30 cellular contexts compared by ENCODE assay signal in genomic region chr7:24857623-24858022, GRCh38.
"Had no signal": no experiment of that assay in that cellular context is flagged by ENCODE, and none has a peak within 500 bp of the region (broad histone marks: within the 10 kb centered on the region; RNA-seq: fewer than 3 reads in every experiment).

No MANE protein-coding gene starts in this region.

- H3K27ac Mint-ChIP-seq: naive thymus-derived CD8-positive, alpha-beta T cell; natural killer cell treated with Interleukin-12 subunit alpha and Interleukin-12 subunit beta and Interleukin-15 and Interleukin-18, amount 100 ng/mL, for 72 hours; nephron progenitor cell; progenitor cell of endocrine pancreas; stimulated activated effector memory CD8-positive, alpha-beta T cell treated with anti-CD3 and anti-CD28 coated beads, Interleukin-12 subunit alpha, Interleukin-12 subunit beta, amount 100 ng/mL, for 72 hours; stimulated activated naive CD8-positive, alpha-beta T cell treated with anti-CD3 and anti-CD28 coated beads, Interleukin-15, amount 100 ng/mL, for 72 hours; type B pancreatic cell had no signal

- H3K27me3 Mint-ChIP-seq: naive thymus-derived CD8-positive, alpha-beta T cell; natural killer cell treated with Interleukin-12 subunit alpha and Interleukin-12 subunit beta and Interleukin-15 and Interleukin-18, amount 100 ng/mL, for 72 hours; progenitor cell of endocrine pancreas; stimulated activated naive CD8-positive, alpha-beta T cell treated with anti-CD3 and anti-CD28 coated beads, Interleukin-15, amount 100 ng/mL, for 72 hours; type B pancreatic cell had no signal

- H3K9ac ChIP-seq: parathyroid adenoma had no signal

- H3K27ac ChIP-seq: neutrophil, parathyroid adenoma, psoas muscle, right lobe of liver, sigmoid colon, suprapubic skin, testis, tibial artery, transverse colon, upper lobe of right lung, uterus had no signal

- H3K79me2 ChIP-seq: parathyroid adenoma had no signal

- H2AFZ ChIP-seq: parathyroid adenoma had no signal

- ATAC-seq: naive thymus-derived CD8-positive, alpha-beta T cell; natural killer cell treated with Interleukin-12 subunit alpha and Interleukin-12 subunit beta and Interleukin-15 and Interleukin-18, amount 100 ng/mL, for 72 hours; right cardiac atrium; right lobe of liver; stimulated activated effector memory CD8-positive, alpha-beta T cell treated with anti-CD3 and anti-CD28 coated beads, Interleukin-12 subunit alpha, Interleukin-12 subunit beta, amount 100 ng/mL, for 72 hours; stimulated activated naive CD8-positive, alpha-beta T cell treated with anti-CD3 and anti-CD28 coated beads, Interleukin-15, amount 100 ng/mL, for 72 hours; stimulated activated naive CD8-positive, alpha-beta T cell treated with anti-CD3 and anti-CD28 coated beads, Interleukin-15, Interleukin-2, amounts not matched to agents 100 U/mL and 50 U/mL, for 24 hours; upper lobe of right lung had no signal

- H3K9me3 ChIP-seq: neutrophil, psoas muscle, right lobe of liver, sigmoid colon, suprapubic skin, testis, tibial artery, transverse colon, upper lobe of right lung, uterus had no signal

- H3K27me3 ChIP-seq: neutrophil, right lobe of liver, sigmoid colon, suprapubic skin, testis, tibial artery, transverse colon, upper lobe of right lung, uterus had no signal

- H3K4me1 ChIP-seq: parathyroid adenoma, psoas muscle, right lobe of liver, suprapubic skin, testis, tibial artery, transverse colon, upper lobe of right lung, uterus had no signal

- DNase-seq: naive thymus-derived CD8-positive, alpha-beta T cell; nephron progenitor cell; nucleus accumbens; posterior cingulate gyrus; psoas muscle; right cardiac atrium; right lobe of liver; sigmoid colon; small intestine; stimulated activated CD4-positive, alpha-beta T cell treated with anti-CD3 and anti-CD28 coated beads, Interleukin-15, amount 100 ng/mL, for 24 hours; stimulated activated CD4-positive, alpha-beta T cell treated with anti-CD3 and anti-CD28 coated beads, Interleukin-2, amount 100 ng/mL, for 24 hours; stimulated activated CD4-positive, alpha-beta T cell treated with anti-CD3 and anti-CD28 coated beads, Interleukin-2, amount 100 ng/mL, for 48 hours; stimulated activated CD4-positive, alpha-beta T cell treated with anti-CD3 and anti-CD28 coated beads, Interleukin-4, amount 100 ng/mL, for 24 hours; stimulated activated naive CD4-positive, alpha-beta T cell; stimulated activated naive CD8-positive, alpha-beta T cell treated with anti-CD3 and anti-CD28 coated beads, Interleukin-15, amount 100 ng/mL, for 72 hours; stimulated activated naive CD8-positive, alpha-beta T cell treated with anti-CD3 and anti-CD28 coated beads, Interleukin-15, Interleukin-2, amounts not matched to agents 100 U/mL and 50 U/mL, for 24 hours; substantia nigra; testis; tibial artery; transverse colon; upper lobe of right lung; uterus had no signal

- H3K36me3 ChIP-seq: neutrophil, right lobe of liver, sigmoid colon, tibial artery, transverse colon, upper lobe of right lung, uterus had no signal

- H3K9me3 Mint-ChIP-seq: naive thymus-derived CD8-positive, alpha-beta T cell; natural killer cell treated with Interleukin-12 subunit alpha and Interleukin-12 subunit beta and Interleukin-15 and Interleukin-18, amount 100 ng/mL, for 72 hours; nephron progenitor cell; stimulated activated effector memory CD8-positive, alpha-beta T cell treated with anti-CD3 and anti-CD28 coated beads, Interleukin-12 subunit alpha, Interleukin-12 subunit beta, amount 100 ng/mL, for 72 hours; stimulated activated naive CD8-positive, alpha-beta T cell treated with anti-CD3 and anti-CD28 coated beads, Interleukin-15, amount 100 ng/mL, for 72 hours; type B pancreatic cell had no signal

- H3K4me3 Mint-ChIP-seq: naive thymus-derived CD8-positive, alpha-beta T cell; natural killer cell treated with Interleukin-12 subunit alpha and Interleukin-12 subunit beta and Interleukin-15 and Interleukin-18, amount 100 ng/mL, for 72 hours; nephron progenitor cell; neural crest cell; stimulated activated effector memory CD8-positive, alpha-beta T cell treated with anti-CD3 and anti-CD28 coated beads, Interleukin-12 subunit alpha, Interleukin-12 subunit beta, amount 100 ng/mL, for 72 hours; stimulated activated naive CD8-positive, alpha-beta T cell treated with anti-CD3 and anti-CD28 coated beads, Interleukin-15, amount 100 ng/mL, for 72 hours; type B pancreatic cell had no signal

- FAIRE-seq: small intestine had no signal

- H3K4me3 ChIP-seq: psoas muscle, right lobe of liver, sigmoid colon, suprapubic skin, testis, tibial artery, transverse colon, upper lobe of right lung, uterus had no signal
